Comparison of ENCODE assay signal across 9 cellular contexts in genomic region chr11:208177-208916, GRCh38. TPM values are rescaled to one million over a fixed set of nuclear protein-coding genes. Genes with fewer than 3 reads are reported as not detected.
DNase-seq lines count a peak whose midpoint lies in the region; ATAC-seq and TF ChIP-seq lines count a peak whose summit lies in the region.
"Had no signal": no experiment of that assay in that cellular context is flagged by ENCODE, and none has a peak within 500 bp of the region (broad histone marks: within the 10 kb centered on the region; RNA-seq: fewer than 3 reads in every experiment).

No MANE protein-coding gene starts in this region.

- ATAC-seq in GM21619 (IDR thresholded peaks at IDR 0.05; ENCODE audit: unreplicated experiment) = peak; percentile 36
- ATAC-seq in T-helper 17 cell = peak; percentile 69
- ATAC-seq in left ventricle myocardium superior = peak; percentile 79
- ATAC-seq in upper lobe of right lung = peak; percentile 79

- H3K36me3 ChIP-seq in upper lobe of right lung = peaks cover 61% of the 10 kb centered on the region

- H3K9me3 Mint-ChIP-seq in progenitor cell of endocrine pancreas (ENCODE audit: low read depth) = no peaks in the 10 kb centered on the region

- H3K27ac ChIP-seq in upper lobe of right lung = peak overlapping the region; percentile 99

- H3K27ac Mint-ChIP-seq in T-helper 17 cell (peak overlapping the region; percentile 97), progenitor cell of endocrine pancreas (peak overlapping the region; percentile 99)

- no peak for TF ChIP-seq CTCF in progenitor cell of endocrine pancreas (IDR thresholded peaks at IDR 0.05; ENCODE audit: unreplicated experiment)
- no peak for TF ChIP-seq CTCF in upper lobe of right lung (IDR thresholded peaks at IDR 0.05)

- no peaks in the 10 kb centered on the region for H3K27me3 ChIP-seq in upper lobe of right lung

- intact Hi-C loops in left ventricle myocardium superior (cut with micrococcal nuclease) = no loop called here
- intact Hi-C loops in upper lobe of right lung (cut with DNase I) = no loop called here

- H3K4me1 Mint-ChIP-seq in T-helper 17 cell (peaks cover 25% of the 10 kb centered on the region), progenitor cell of endocrine pancreas (ENCODE audit: low read depth) (peaks cover 12% of the 10 kb centered on the region)

- peaks cover 35% of the 10 kb centered on the region for H3K4me1 ChIP-seq in upper lobe of right lung

- DNase-seq in COLO668 (lab: John Stamatoyannopoulos, UW; ENCODE audit: unreplicated experiment) (peak; percentile 59), NAMALWA (ENCODE audit: low spot score) (peak; percentile 87), T-helper 17 cell (peak; percentile 78 to 83 (median 81)), amniotic stem cell (lab: John Stamatoyannopoulos, UW) (peak; percentile 21), left ventricle myocardium superior (peak; percentile 91), progenitor cell of endocrine pancreas (ENCODE audit: low spot score, unreplicated experiment) (peak; percentile 46), upper lobe of right lung (peak; percentile 93)

- peak overlapping the region; percentile 88 for H3K4me3 ChIP-seq in upper lobe of right lung

- no peaks in the 10 kb centered on the region for H3K27me3 Mint-ChIP-seq in T-helper 17 cell
- H3K27me3 Mint-ChIP-seq in progenitor cell of endocrine pancreas = no peaks in the 10 kb centered on the region

- H3K36me3 Mint-ChIP-seq in T-helper 17 cell (ENCODE audit: low read depth) (peaks cover 8% of the 10 kb centered on the region), progenitor cell of endocrine pancreas (ENCODE audit: insufficient read depth) (peaks cover 3% of the 10 kb centered on the region)

- H3K9me3 ChIP-seq in T-helper 17 cell (ENCODE audit: control insufficient read depth, low read length, poor library complexity, severe bottlenecking) (no peaks in the 10 kb centered on the region), upper lobe of right lung (no peaks in the 10 kb centered on the region)

- H3K4me3 Mint-ChIP-seq in T-helper 17 cell = peak overlapping the region; percentile 98
- peak overlapping the region; percentile 93 for H3K4me3 Mint-ChIP-seq in progenitor cell of endocrine pancreas (ENCODE audit: low read depth)

RNA-seq across cellular contexts. Expression of gene RIC8A, which starts 0.8 kb away (rescaled TPM):
- total RNA-seq in T-helper 17 cell = 10 to 100 TPM; 69.2 to 76.0 TPM
- 60.3 TPM for total RNA-seq in left ventricle myocardium superior
- total RNA-seq in progenitor cell of endocrine pancreas = 83.7 and 88.0 TPM in 2 replicates
- total RNA-seq in upper lobe of right lung = 91.8 TPM

RNA-seq across cellular contexts. Expression of gene BET1L, which starts 1.1 kb away (rescaled TPM):
- 10 to 100 TPM; 42.2 to 48.9 TPM for total RNA-seq in T-helper 17 cell
- 24.0 TPM for total RNA-seq in left ventricle myocardium superior
- 46.9 and 49.6 TPM in 2 replicates for total RNA-seq in progenitor cell of endocrine pancreas
- total RNA-seq in upper lobe of right lung = 57.9 TPM

RNA-seq across cellular contexts. Expression of gene SCGB1C1, which starts 15.5 kb away (rescaled TPM):
- total RNA-seq in T-helper 17 cell = not detected
- not detected for total RNA-seq in left ventricle myocardium superior
- not detected in 2 replicates for total RNA-seq in progenitor cell of endocrine pancreas
- total RNA-seq in upper lobe of right lung = not detected
- total RNA-seq: glomerular endothelial cell had no signal

RNA-seq across cellular contexts. Expression of gene SIRT3, which starts 27.8 kb away (rescaled TPM):
- 10 to 100 TPM; 17.1 to 17.5 TPM for total RNA-seq in T-helper 17 cell
- total RNA-seq in left ventricle myocardium superior = 41.4 TPM
- 27.0 and 29.3 TPM in 2 replicates for total RNA-seq in progenitor cell of endocrine pancreas
- total RNA-seq in upper lobe of right lung = 15.7 TPM

RNA-seq across cellular contexts. Expression of gene PSMD13, which starts 28.4 kb away (rescaled TPM):
- total RNA-seq in T-helper 17 cell (10 to 100 TPM; 60.6 to 63.6 TPM), left ventricle myocardium superior (92.3 TPM), progenitor cell of endocrine pancreas (100 and 103 TPM in 2 replicates), upper lobe of right lung (89.9 TPM)

Comparison
In these comparisons a context has a peak if more than half of its experiments do, and no peak if none do; other contexts are left out.
1. Peak in every context shown above with its lines: DNase-seq, ATAC-seq, H3K4me3 ChIP-seq and H3K27ac ChIP-seq.
2. DNase-seq: peak in every context shown above with its lines; median percentile 93 in upper lobe of right lung; 91 in left ventricle myocardium superior; 87 in NAMALWA; 81 in T-helper 17 cell; 59 in COLO668; 46 in progenitor cell of endocrine pancreas; 21 in amniotic stem cell.